12 cellular contexts compared by ENCODE assay signal in the genomic region with DNA sequence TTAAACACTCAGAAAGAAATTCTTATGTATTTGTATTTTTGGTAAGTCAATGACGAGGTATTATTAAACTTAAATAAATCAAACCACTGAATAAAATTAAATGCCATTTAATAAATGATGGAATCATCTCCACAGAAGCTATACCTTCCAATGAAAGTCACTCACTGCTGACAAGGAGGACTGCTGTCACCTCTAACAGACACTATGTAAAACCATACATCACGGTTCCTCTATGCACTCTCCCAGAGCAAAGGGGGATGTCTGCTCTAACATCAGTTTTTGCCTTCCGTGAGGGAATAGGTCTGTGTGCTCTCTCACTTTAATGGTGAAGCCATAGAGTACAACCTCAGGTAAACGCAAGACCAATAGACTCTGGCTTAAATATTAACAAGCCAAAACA.
A peak's percentile ranks its signal among the peaks of the same experiment; 100 is the strongest.
DNase-seq lines count a peak whose midpoint lies in the region; ATAC-seq and TF ChIP-seq lines count a peak whose summit lies in the region.
"Had no signal": no experiment of that assay in that cellular context is flagged by ENCODE, and none has a peak within 500 bp of the region (broad histone marks: within the 10 kb centered on the region; RNA-seq: fewer than 3 reads in every experiment).

No MANE protein-coding gene starts in this region.

- no peaks in the 10 kb centered on the region for H3K27me3 ChIP-seq in endodermal cell (ENCODE audit: control insufficient read depth, insufficient read depth, low read length, poor library complexity, severe bottlenecking)
- H3K27me3 ChIP-seq: adrenal gland had no signal

- DNase-seq in endodermal cell (no peak), 8988T (no peak), SKM-1 (lab: John Stamatoyannopoulos, UW; ENCODE audit: unreplicated experiment) (no peak), NOMO-1 treated with DMSO at 0.1 percent for 48 hours (lab: John Stamatoyannopoulos, UW; ENCODE audit: unreplicated experiment) (no peak), DMS 273 treated with DMSO at 0.1 percent for 48 hours (lab: John Stamatoyannopoulos, UW) (no peak)
- DNase-seq: DMS79 treated with DMSO at 0.1 percent for 48 hours, left cardiac atrium, retina had no signal

- no peak overlapping the region for H3K4me3 Mint-ChIP-seq in endodermal cell

- no peak overlapping the region for H3K4me3 ChIP-seq in endodermal cell (ENCODE audit: low read length)
- H3K4me3 ChIP-seq: adrenal gland had no signal

- H3K27ac ChIP-seq in endodermal cell (ENCODE audit: low read depth, low read length) = no peak overlapping the region

- no peaks in the 10 kb centered on the region for H3K27me3 Mint-ChIP-seq in endodermal cell (ENCODE audit: insufficient read depth)

- ATAC-seq in GM18499 (IDR thresholded peaks at IDR 0.05; ENCODE audit: insufficient read depth, unreplicated experiment) (peak; percentile 14), GM19351 (IDR thresholded peaks at IDR 0.05; ENCODE audit: unreplicated experiment) (peak; percentile 28), HG03159 (IDR thresholded peaks at IDR 0.05; ENCODE audit: unreplicated experiment) (peak; percentile 28)
- ATAC-seq: left cardiac atrium had no signal

- no peaks in the 10 kb centered on the region for H3K4me1 ChIP-seq in endodermal cell (ENCODE audit: control insufficient read depth, insufficient read depth, low read length)

- H3K36me3 ChIP-seq in endodermal cell (ENCODE audit: control insufficient read depth, insufficient read depth, low read length) = peaks cover 78% of the 10 kb centered on the region

- H3K9me3 ChIP-seq in endodermal cell (ENCODE audit: control insufficient read depth, low read length) = no peaks in the 10 kb centered on the region
- H3K9me3 ChIP-seq: adrenal gland had no signal

- H3K9ac ChIP-seq in endodermal cell (ENCODE audit: extremely low read depth, low read length, poor library complexity, severe bottlenecking) = no peak overlapping the region

- 96 to 97% methylated on average over 3 of the region's 4 CpGs for WGBS in endodermal cell (ENCODE audit: insufficient coverage in 1 of 2, insufficient read length in 1 of 2), 2 experiments

- no peaks in the 10 kb centered on the region for H3K9me3 Mint-ChIP-seq in endodermal cell

- H3K36me3 Mint-ChIP-seq in endodermal cell (ENCODE audit: low read depth) = peaks cover 58% of the 10 kb centered on the region

- peaks cover 1% of the 10 kb centered on the region for H3K4me1 Mint-ChIP-seq in endodermal cell

- H3K27ac Mint-ChIP-seq in endodermal cell = peak overlapping the region; percentile 58

- no peak for TF ChIP-seq CTCF in endodermal cell (conservative IDR thresholded peaks at IDR 0.05)
